In the genomic region with DNA sequence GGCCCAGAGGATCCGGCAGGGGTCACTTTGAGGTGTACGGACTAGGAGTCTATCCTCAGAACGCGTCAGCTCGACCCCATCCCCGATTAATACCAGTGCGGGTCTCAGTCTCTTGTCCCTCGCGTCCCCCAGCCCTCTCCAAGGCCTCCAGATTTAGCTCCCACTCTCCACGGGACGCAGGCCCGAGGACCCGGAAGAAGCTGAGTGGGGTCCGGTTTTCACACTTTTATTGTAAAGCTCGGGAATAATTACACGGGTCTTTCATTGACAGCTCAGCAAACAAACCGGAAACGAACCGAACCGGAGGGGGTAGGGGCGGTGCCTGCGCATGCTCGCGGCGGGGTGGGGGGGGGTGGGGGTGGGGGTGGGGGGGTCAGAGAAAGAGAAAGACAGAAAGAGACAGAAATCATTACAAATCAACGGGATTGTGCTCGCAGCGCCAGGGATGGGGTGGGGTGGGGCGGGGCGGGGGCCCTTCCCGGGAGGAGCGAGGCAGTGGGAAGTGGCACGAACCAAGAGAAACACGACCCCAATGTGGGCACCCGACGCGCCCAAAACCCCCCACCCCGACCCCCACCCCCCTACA, we compare ENCODE assay signal across 8 cellular contexts. TPM values are rescaled to one million over a fixed set of nuclear protein-coding genes. Genes with fewer than 3 reads are reported as not detected.
DNase-seq lines count a peak whose midpoint lies in the region; ATAC-seq and TF ChIP-seq lines count a peak whose summit lies in the region.

No MANE protein-coding gene starts in this region.

- H3K27ac Mint-ChIP-seq in activated CD8-positive, alpha-beta T cell treated with anti-CD3 and anti-CD28 coated beads for 36 hours = peak overlapping the region; percentile 88

- H3K36me3 Mint-ChIP-seq in activated CD8-positive, alpha-beta T cell treated with anti-CD3 and anti-CD28 coated beads for 36 hours (ENCODE audit: low read depth) = no peaks in the 10 kb centered on the region

- H3K4me1 Mint-ChIP-seq in activated CD8-positive, alpha-beta T cell treated with anti-CD3 and anti-CD28 coated beads for 36 hours (ENCODE audit: low read depth) = peaks cover 22% of the 10 kb centered on the region

- no peak for DNase-seq in BJ (ENCODE audit: low read depth)
- peak; percentile 21 for DNase-seq in GM19240 (ENCODE audit: insufficient read length, low spot score)
- DNase-seq in LNCaP clone FGC (ENCODE audit: low read depth) = no peak
- DNase-seq in activated CD8-positive, alpha-beta T cell treated with anti-CD3 and anti-CD28 coated beads for 36 hours = peak; percentile 54
- no peak for DNase-seq in epithelial cell of esophagus (ENCODE audit: low read depth)
- no peak for DNase-seq in middle frontal gyrus (ENCODE audit: extremely low spot score, low spot score)

- intact Hi-C loops in activated CD8-positive, alpha-beta T cell treated with anti-CD3 and anti-CD28 coated beads for 36 hours (cut with micrococcal nuclease) = no loop called here

- H3K9me3 Mint-ChIP-seq in activated CD8-positive, alpha-beta T cell treated with anti-CD3 and anti-CD28 coated beads for 36 hours = no peaks in the 10 kb centered on the region

- H3K27me3 ChIP-seq in BJ (ENCODE audit: control insufficient read depth, insufficient read depth, low read length) (no peaks in the 10 kb centered on the region; the same call in 1 of the 2 replicates), muscle layer of duodenum (ENCODE audit: low read depth, low read length) (peaks cover 4% of the 10 kb centered on the region), thymus (ENCODE audit: control insufficient read depth, insufficient read depth) (no peaks in the 10 kb centered on the region)

- POLR2A ChIA-PET in BJ (lab: Charles Lee) = no interaction called here
- POLR2A ChIA-PET in activated CD8-positive, alpha-beta T cell treated with anti-CD3 and anti-CD28 coated beads for 36 hours (lab: Charles Lee) = interaction anchor here (1.0 kb wide), 1 partner anchor 212 kb away, joined by 3 read pairs; no protein-coding TSS in a partner anchor

- peak overlapping the region; percentile 82 for H3K4me3 Mint-ChIP-seq in activated CD8-positive, alpha-beta T cell treated with anti-CD3 and anti-CD28 coated beads for 36 hours

- ATAC-seq in activated CD8-positive, alpha-beta T cell treated with anti-CD3 and anti-CD28 coated beads for 36 hours = peak; percentile 4

- TF ChIP-seq CTCF in BJ (IDR thresholded peaks at IDR 0.05; ENCODE audit: insufficient read depth, low read depth, low read length) = no peak
- TF ChIP-seq CTCF in LNCaP clone FGC (IDR thresholded peaks at IDR 0.05; ENCODE audit: control insufficient read depth, extremely low read depth, insufficient read depth) = no peak
- TF ChIP-seq CTCF in activated CD8-positive, alpha-beta T cell treated with anti-CD3 and anti-CD28 coated beads for 36 hours (IDR thresholded peaks at IDR 0.05) = no peak
- no peak for TF ChIP-seq CTCF in epithelial cell of esophagus (IDR thresholded peaks at IDR 0.05; ENCODE audit: insufficient read depth, low read depth, low read length, missing control alignments)

- H3K9me3 ChIP-seq in muscle layer of duodenum (ENCODE audit: control insufficient read depth in 1 of 2, low read length in 2 of 2) (no peaks in the 10 kb centered on the region), thymus (ENCODE audit: control insufficient read depth) (no peaks in the 10 kb centered on the region)

- H3K4me1 ChIP-seq in muscle layer of duodenum (ENCODE audit: control insufficient read depth in 1 of 2, insufficient read depth in 2 of 2, low read length in 2 of 2) = peaks cover 8 to 9% of the 10 kb centered on the region in 2 donors
- H3K4me1 ChIP-seq in thymus (ENCODE audit: control insufficient read depth, insufficient read depth, low read length) = peaks cover 17% of the 10 kb centered on the region

- under 1% methylated on average over 37 of the region's 38 CpGs for WGBS in thymus

- CTCF ChIA-PET in BJ (lab: Yijun Ruan, JAX) = interaction anchor here (0.7 kb wide), 1 partner anchor 38 kb away, joined by 4 read pairs; no protein-coding TSS in a partner anchor
- CTCF ChIA-PET in activated CD8-positive, alpha-beta T cell treated with anti-CD3 and anti-CD28 coated beads for 36 hours (lab: Charles Lee) = interaction anchor here (0.9 to 2.2 kb wide), 3 partner anchors 111 to 158 kb away, joined by 3 to 7 read pairs (median 7); no protein-coding TSS in a partner anchor

- no peaks in the 10 kb centered on the region for H3K36me3 ChIP-seq in BJ (ENCODE audit: control insufficient read depth, insufficient read depth, low read length)
- H3K36me3 ChIP-seq in muscle layer of duodenum (ENCODE audit: control insufficient read depth in 1 of 2, insufficient read depth in 2 of 2, low read length in 2 of 2) = no peaks in the 10 kb centered on the region
- no peaks in the 10 kb centered on the region for H3K36me3 ChIP-seq in thymus (ENCODE audit: control insufficient read depth, insufficient read depth)

- H3K27me3 Mint-ChIP-seq in activated CD8-positive, alpha-beta T cell treated with anti-CD3 and anti-CD28 coated beads for 36 hours = no peaks in the 10 kb centered on the region

- H3K4me3 ChIP-seq in BJ (ENCODE audit: low read depth, low read length) (peak overlapping the region; percentile 63), LNCaP clone FGC (ENCODE audit: low read depth, low read length) (peak overlapping the region; percentile 88), epithelial cell of esophagus (ENCODE audit: low read length) (peak overlapping the region; percentile 68), muscle layer of duodenum (ENCODE audit: low read depth in 1 of 2, low read length in 2 of 2) (peak overlapping the region; percentile 81 to 82), thymus (ENCODE audit: low read length) (peak overlapping the region; percentile 93)

- peak overlapping the region; percentile 92 for H3K27ac ChIP-seq in muscle layer of duodenum (ENCODE audit: low read length)
- peak overlapping the region; percentile 98 for H3K27ac ChIP-seq in thymus (ENCODE audit: low read depth)

RNA-seq across cellular contexts. Expression of a gene that starts 27.9 kb away (rescaled TPM):
- polyA plus RNA-seq in BJ (2011; rRNA removed) (0.91 and 2.1 TPM in 2 replicates), thymus (5.1 TPM)
- 3.3 and 3.4 TPM in 2 replicates for polyA minus RNA-seq in BJ (2011; rRNA and poly(A)+ RNA removed)
- under 1 TPM in 1 of 2 experiments, not detected in 1; 0.87 TPM for total RNA-seq in activated CD8-positive, alpha-beta T cell treated with anti-CD3 and anti-CD28 coated beads for 36 hours

Comparison
In these comparisons a context has a peak if more than half of its experiments do, and no peak if none do; other contexts are left out.
1. DNase-seq: peak in GM19240 (single experiment) and activated CD8-positive, alpha-beta T cell treated with anti-CD3 and anti-CD28 coated beads for 36 hours (single experiment); none in BJ (single experiment), LNCaP clone FGC (single experiment), epithelial cell of esophagus (single experiment) and middle frontal gyrus (single experiment).
2. Peak in every context shown above with its lines, with median percentiles within 50 percentile points of each other: H3K4me3 ChIP-seq.